ENCODE assay signal across 9 cellular contexts in the genomic region with DNA sequence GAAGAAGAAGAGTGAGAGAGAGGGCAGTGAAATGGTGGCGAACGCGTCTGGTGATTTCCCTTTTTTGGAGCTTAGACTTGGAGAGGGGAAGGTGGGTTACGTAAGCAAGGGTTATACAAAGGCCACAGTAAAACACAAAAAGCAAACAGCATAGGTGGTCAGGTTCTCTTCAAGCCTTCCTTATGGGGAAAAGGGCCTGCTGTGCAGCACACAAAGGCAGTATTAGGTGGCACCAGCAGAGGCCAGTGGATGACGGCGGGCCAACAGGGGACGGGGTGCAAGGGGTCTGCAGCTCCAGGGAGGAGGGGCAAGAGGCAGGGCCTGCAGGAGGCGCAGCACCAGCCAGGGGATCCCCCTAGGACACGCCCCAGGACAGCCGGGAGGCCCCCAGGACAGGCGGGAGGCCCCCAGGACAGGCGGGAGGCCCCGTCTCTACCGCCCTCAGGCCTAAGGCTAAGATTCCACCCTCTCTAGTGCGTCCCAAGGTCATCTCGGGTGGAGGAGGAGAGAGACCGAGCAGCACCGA. TPM values are rescaled to one million over a fixed set of nuclear protein-coding genes. Genes with fewer than 3 reads are reported as not detected.
DNase-seq lines count a peak whose midpoint lies in the region; ATAC-seq and TF ChIP-seq lines count a peak whose summit lies in the region.
"Had no signal": no experiment of that assay in that cellular context is flagged by ENCODE, and none has a peak within 500 bp of the region (broad histone marks: within the 10 kb centered on the region; RNA-seq: fewer than 3 reads in every experiment).

No MANE protein-coding gene starts in this region.

- ATAC-seq in GM21737 (IDR thresholded peaks at IDR 0.05; ENCODE audit: unreplicated experiment) (peak; percentile 39), WTC11 (peak; percentile 93), sciatic nerve (peak; percentile 75), HG02763 (IDR thresholded peaks at IDR 0.05; ENCODE audit: unreplicated experiment) (no peak)

- peak overlapping the region; percentile 63 for H3K27ac ChIP-seq in hepatocyte
- H3K27ac ChIP-seq: epithelial cell of prostate had no signal

- peaks cover 40% of the 10 kb centered on the region for H3K27me3 Mint-ChIP-seq in WTC11 (ENCODE audit: low read depth)

- no peaks in the 10 kb centered on the region for H3K36me3 Mint-ChIP-seq in WTC11

- H3K4me3 Mint-ChIP-seq in WTC11 = peak overlapping the region; percentile 72

- peaks cover 7% of the 10 kb centered on the region for H3K27me3 ChIP-seq in hepatocyte

- peak; percentile 67 for DNase-seq in CD1c-positive myeloid dendritic cell (ENCODE audit: extremely low spot score)
- peak; percentile 70 for DNase-seq in WTC11 (ENCODE audit: low spot score)
- peak; percentile 54 for DNase-seq in hepatocyte (ENCODE audit: low spot score)
- DNase-seq in sciatic nerve (ENCODE audit: low spot score) = no peak
- DNase-seq in GM03348 (ENCODE audit: low spot score) = no peak
- DNase-seq in NCI-H1092 treated with DMSO at 0.1 percent for 48 hours (lab: John Stamatoyannopoulos, UW) = no peak

- no peak for TF ChIP-seq CTCF in WTC11 (IDR thresholded peaks at IDR 0.05)
- peak; percentile 27 for TF ChIP-seq CTCF in hepatocyte (IDR thresholded peaks at IDR 0.05; ENCODE audit: poor library complexity)

- POLR2A ChIA-PET in WTC11 (lab: Charles Lee) = interaction anchor here (0.5 to 0.6 kb wide), 2 partner anchors 162 to 274 kb away, joined by 3 to 4 read pairs; no protein-coding TSS in a partner anchor

- H3K9me3 Mint-ChIP-seq in WTC11 = no peaks in the 10 kb centered on the region

- no peaks in the 10 kb centered on the region for H3K9me2 ChIP-seq in hepatocyte (replicated peaks; ENCODE audit: insufficient read depth)

- H4K20me1 ChIP-seq in hepatocyte (ENCODE audit: insufficient read depth, poor library complexity, severe bottlenecking) = no peaks in the 10 kb centered on the region

- peaks cover 11% of the 10 kb centered on the region for H3K4me1 Mint-ChIP-seq in WTC11

- H3K9me3 ChIP-seq in hepatocyte (ENCODE audit: low read depth) = no peaks in the 10 kb centered on the region

- H3K79me2 ChIP-seq in hepatocyte = no peaks in the 10 kb centered on the region

- intact Hi-C loops in sciatic nerve (cut with DNase I) = no loop called here

- H3K27ac Mint-ChIP-seq in WTC11 = no peak overlapping the region

- peak overlapping the region; percentile 87 for H3K4me2 ChIP-seq in hepatocyte

- peak overlapping the region; percentile 34 for H3K4me3 ChIP-seq in hepatocyte

- peak overlapping the region; percentile 88 for H2AFZ ChIP-seq in hepatocyte

- 32% methylated on average over 14 of the region's 18 CpGs for WGBS in hepatocyte (ENCODE audit: low lambda C conversion rate, missing lambda C conversion rate)

- CTCF ChIA-PET in WTC11 (lab: Charles Lee) = interaction anchor here (0.6 to 6.4 kb wide), 11 partner anchors 9 to 423 kb away, joined by 3 to 66 read pairs (median 4); no protein-coding TSS in a partner anchor

- H3K36me3 ChIP-seq in hepatocyte (replicated peaks; ENCODE audit: insufficient read depth, low read depth) = no peaks in the 10 kb centered on the region

- peaks cover 27% of the 10 kb centered on the region for H3K4me1 ChIP-seq in hepatocyte (ENCODE audit: insufficient read depth)

TF ChIP-seq in WTC11, 78 proteins besides CTCF, POLR2A, EP300 and RAD21:
- TF ChIP-seq CREB1 (CRISPR knock-in tag; IDR thresholded peaks at IDR 0.05) = no peak
- 0 out of 2 replicates have a peak, but pooled peaks have one; percentile 15 for TF ChIP-seq USF2 (CRISPR knock-in tag; IDR thresholded peaks at IDR 0.05)
- TF ChIP-seq MAX (CRISPR knock-in tag; IDR thresholded peaks at IDR 0.05) = 0 out of 2 replicates have a peak, but pooled peaks have one; percentile 62
- TF ChIP-seq ZNF423 (CRISPR knock-in tag; IDR thresholded peaks at IDR 0.05) = peak; percentile 78
TF ChIP-seq in WTC11: peak in this region for 3.

RNA-seq across cellular contexts. Expression of gene NPC1, which starts 32.6 kb away (rescaled TPM):
- total RNA-seq in WTC11 (2021) (23.9 to 38.3 TPM (median 27.3 TPM) in 3 replicates), hepatocyte (57.5 and 77.2 TPM in 2 replicates), sciatic nerve (77.3 TPM)
- 52.5 and 54.0 TPM in 2 replicates for polyA plus RNA-seq in hepatocyte

RNA-seq across cellular contexts. Expression of gene ANKRD29, which starts 43.8 kb away (rescaled TPM):
- 3.3 to 4.9 TPM (median 3.7 TPM) in 3 replicates for total RNA-seq in WTC11 (2021)
- total RNA-seq in hepatocyte = 12.1 and 17.4 TPM in 2 replicates
- polyA plus RNA-seq in hepatocyte = 7.7 and 8.9 TPM in 2 replicates
- total RNA-seq in sciatic nerve = 21.5 TPM

Comparison
In these comparisons a context has a peak if more than half of its experiments do, and no peak if none do; other contexts are left out.
1. DNase-seq: peak in CD1c-positive myeloid dendritic cell (single experiment), WTC11 (single experiment) and hepatocyte (single experiment); none in sciatic nerve (single experiment), GM03348 (single experiment) and NCI-H1092 treated with DMSO at 0.1 percent for 48 hours (single experiment).